ENCODE assay signal across 25 cellular contexts in genomic region chr2:173435574-173435973, GRCh38.
"Had no signal": no experiment of that assay in that cellular context is flagged by ENCODE, and none has a peak within 500 bp of the region (broad histone marks: within the 10 kb centered on the region; RNA-seq: fewer than 3 reads in every experiment).

No MANE protein-coding gene starts in this region.

- H3K27ac Mint-ChIP-seq: activated CD4-positive, alpha-beta memory T cell treated with anti-CD3 and anti-CD28 coated beads, Interleukin-2, amount 10 ng/mL, durations not matched to agents 7 days and 5 days; activated CD4-positive, alpha-beta T cell treated with anti-CD3 and anti-CD28 coated beads, Interleukin-2, amount 10 ng/mL, durations not matched to agents 7 days and 5 days; activated naive CD8-positive, alpha-beta T cell treated with anti-CD3 and anti-CD28 coated beads, Interleukin-2, amount 10 ng/mL, durations not matched to agents 7 days and 5 days; WTC11 had no signal

- H3K4me3 ChIP-seq: adrenal gland, body of pancreas, colonic mucosa had no signal

- H3K27ac ChIP-seq: adrenal gland, body of pancreas, colonic mucosa had no signal

- ATAC-seq: body of pancreas, esophagus mucosa, WTC11 had no signal

- H3K4me1 ChIP-seq: adrenal gland, body of pancreas, colonic mucosa had no signal

- H3K36me3 ChIP-seq: adrenal gland, colonic mucosa had no signal

- H3K9me3 Mint-ChIP-seq: activated CD4-positive, alpha-beta memory T cell treated with anti-CD3 and anti-CD28 coated beads, Interleukin-2, amount 10 ng/mL, durations not matched to agents 7 days and 5 days; activated CD4-positive, alpha-beta T cell treated with anti-CD3 and anti-CD28 coated beads, Interleukin-2, amount 10 ng/mL, durations not matched to agents 7 days and 5 days; activated naive CD4-positive, alpha-beta T cell treated with anti-CD3 and anti-CD28 coated beads, Interleukin-2, amount 50 U/mL, for 24 hours; activated naive CD8-positive, alpha-beta T cell treated with anti-CD3 and anti-CD28 coated beads, Interleukin-2, amount 10 ng/mL, durations not matched to agents 7 days and 5 days; activated T-cell treated with anti-CD3 and anti-CD28 coated beads, Interleukin-2, amount 50 U/mL, for 4 hours; WTC11 had no signal

- H3K9me3 ChIP-seq: adrenal gland, body of pancreas, colonic mucosa had no signal

- H3K4me1 Mint-ChIP-seq: activated CD4-positive, alpha-beta memory T cell treated with anti-CD3 and anti-CD28 coated beads, Interleukin-2, amount 10 ng/mL, durations not matched to agents 7 days and 5 days; WTC11 had no signal

- H3K27me3 ChIP-seq: adrenal gland, body of pancreas, colonic mucosa had no signal

- H3K36me3 Mint-ChIP-seq: activated naive CD4-positive, alpha-beta T cell treated with anti-CD3 and anti-CD28 coated beads, Interleukin-2, amount 50 U/mL, for 24 hours; activated naive CD8-positive, alpha-beta T cell treated with anti-CD3 and anti-CD28 coated beads, Interleukin-2, amount 10 ng/mL, durations not matched to agents 7 days and 5 days; WTC11 had no signal

- H3K4me3 Mint-ChIP-seq: activated CD4-positive, alpha-beta memory T cell treated with anti-CD3 and anti-CD28 coated beads, Interleukin-2, amount 10 ng/mL, durations not matched to agents 7 days and 5 days; activated CD4-positive, alpha-beta T cell treated with anti-CD3 and anti-CD28 coated beads, Interleukin-2, amount 10 ng/mL, durations not matched to agents 7 days and 5 days; activated naive CD4-positive, alpha-beta T cell treated with anti-CD3 and anti-CD28 coated beads, Interleukin-2, amount 50 U/mL, for 24 hours; activated naive CD8-positive, alpha-beta T cell treated with anti-CD3 and anti-CD28 coated beads, Interleukin-2, amount 10 ng/mL, durations not matched to agents 7 days and 5 days; activated T-cell treated with anti-CD3 and anti-CD28 coated beads, Interleukin-2, amount 50 U/mL, for 4 hours; WTC11 had no signal

- DNase-seq: activated CD4-positive, alpha-beta memory T cell treated with anti-CD3 and anti-CD28 coated beads, Interleukin-2, amount 10 ng/mL, durations not matched to agents 7 days and 5 days; activated CD4-positive, alpha-beta T cell treated with anti-CD3 and anti-CD28 coated beads for 1 hour; activated CD4-positive, alpha-beta T cell treated with anti-CD3 and anti-CD28 coated beads for 4 hours; activated CD4-positive, alpha-beta T cell treated with anti-CD3 and anti-CD28 coated beads, Interleukin-2, amount 10 ng/mL, durations not matched to agents 7 days and 5 days; activated CD4-positive, alpha-beta T cell treated with anti-CD3 and anti-CD28 coated beads, Interleukin-2, amount 50 U/mL, for 4 hours; activated CD8-positive, alpha-beta memory T cell treated with anti-CD3 and anti-CD28 coated beads, Interleukin-2, amount 50 U/mL, for 48 hours; activated gamma-delta T cell; activated naive CD4-positive, alpha-beta T cell; activated naive CD8-positive, alpha-beta T cell treated with anti-CD3 and anti-CD28 coated beads, Interleukin-2, amount 10 ng/mL, durations not matched to agents 7 days and 5 days; activated T-cell treated with anti-CD3 and anti-CD28 coated beads for 4 hours; activated T-cell treated with anti-CD3 and anti-CD28 coated beads, Interleukin-2, amount 50 U/mL, for 4 hours; adrenal gland; amygdala; aorta; body of pancreas; caudate nucleus; cerebellar nuclear complex; colonic mucosa; effector CD8-positive, alpha-beta T cell; foreskin fibroblast; head of caudate nucleus; T-helper 2 cell had no signal
